In the genomic region with DNA sequence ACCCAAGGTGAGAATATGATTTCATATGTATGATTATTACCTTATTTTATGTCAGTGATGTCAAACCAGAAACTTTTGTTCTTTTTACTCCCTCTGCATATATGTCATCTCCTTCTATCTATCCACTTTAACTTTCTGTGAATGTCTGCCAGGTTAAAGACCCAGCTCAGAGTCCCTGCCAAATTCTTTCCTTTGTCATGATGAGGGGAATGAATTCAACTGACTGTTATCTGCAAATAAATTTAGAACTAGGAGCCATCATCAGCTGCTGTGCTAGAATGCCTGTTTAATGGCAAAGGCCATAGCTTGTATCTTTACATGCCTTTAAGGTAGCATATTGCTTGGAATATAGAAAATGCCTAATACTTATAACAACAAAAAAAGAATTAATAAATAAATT, we compare ENCODE assay signal across 25 cellular contexts.
"Had no signal": no experiment of that assay in that cellular context is flagged by ENCODE, and none has a peak within 500 bp of the region (broad histone marks: within the 10 kb centered on the region; RNA-seq: fewer than 3 reads in every experiment).

No MANE protein-coding gene starts in this region.

- H3K4me2 ChIP-seq: hepatocyte had no signal

- H3K9me3 Mint-ChIP-seq: nephron progenitor cell had no signal

- H3K27ac ChIP-seq: colonic mucosa, esophagus muscularis mucosa, foreskin keratinocyte, gastroesophageal sphincter, heart left ventricle, hepatocyte, psoas muscle, sigmoid colon, stomach, thyroid gland had no signal

- DNase-seq: colonic mucosa; effector CD8-positive, alpha-beta T cell; foreskin keratinocyte; heart left ventricle; kidney; mesenchymal stem cell; midbrain; naive thymus-derived CD8-positive, alpha-beta T cell; nephron progenitor cell; nucleus accumbens; psoas muscle; right cardiac atrium; sigmoid colon; stimulated activated CD4-positive, alpha-beta T cell treated with anti-CD3 and anti-CD28 coated beads, Interleukin-2, amount 100 ng/mL, for 24 hours; stimulated activated CD4-positive, alpha-beta T cell treated with anti-CD3 and anti-CD28 coated beads, Interleukin-4, amount 100 ng/mL, for 24 hours; stimulated activated naive CD4-positive, alpha-beta T cell treated with Interleukin-2 at 50 U/mL for 16 hours; stomach; thyroid gland; trophoblast cell had no signal

- H3K4me1 Mint-ChIP-seq: naive thymus-derived CD8-positive, alpha-beta T cell; nephron progenitor cell; stimulated activated effector memory CD8-positive, alpha-beta T cell treated with anti-CD3 and anti-CD28 coated beads, Interleukin-12 subunit alpha, Interleukin-12 subunit beta, amount 100 ng/mL, for 72 hours had no signal

- H3K27me3 Mint-ChIP-seq: dendritic cell treated with granulocyte-macrophage colony-stimulating factor and Interleukin-4, amounts not matched to agents 40 ng/mL and 50 ng/mL, for 4 days; naive thymus-derived CD8-positive, alpha-beta T cell had no signal

- H3K27me3 ChIP-seq: colonic mucosa, esophagus muscularis mucosa, foreskin keratinocyte, gastroesophageal sphincter, heart left ventricle, hepatocyte, sigmoid colon, stomach, thyroid gland had no signal

- H3K36me3 Mint-ChIP-seq: stimulated activated effector memory CD8-positive, alpha-beta T cell treated with anti-CD3 and anti-CD28 coated beads, Interleukin-12 subunit alpha, Interleukin-12 subunit beta, amount 100 ng/mL, for 72 hours had no signal

- H3K4me3 Mint-ChIP-seq: dendritic cell treated with granulocyte-macrophage colony-stimulating factor and Interleukin-4, amounts not matched to agents 40 ng/mL and 50 ng/mL, for 4 days; naive thymus-derived CD8-positive, alpha-beta T cell; nephron progenitor cell; stimulated activated effector memory CD8-positive, alpha-beta T cell treated with anti-CD3 and anti-CD28 coated beads, Interleukin-12 subunit alpha, Interleukin-12 subunit beta, amount 100 ng/mL, for 72 hours had no signal

- H3K79me2 ChIP-seq: hepatocyte had no signal

- H2AFZ ChIP-seq: hepatocyte had no signal

- H3K27ac Mint-ChIP-seq: dendritic cell treated with granulocyte-macrophage colony-stimulating factor and Interleukin-4, amounts not matched to agents 40 ng/mL and 50 ng/mL, for 4 days; naive thymus-derived CD8-positive, alpha-beta T cell; nephron progenitor cell; stimulated activated effector memory CD8-positive, alpha-beta T cell treated with anti-CD3 and anti-CD28 coated beads, Interleukin-12 subunit alpha, Interleukin-12 subunit beta, amount 100 ng/mL, for 72 hours had no signal

- ATAC-seq: foreskin keratinocyte; gastroesophageal sphincter; heart left ventricle; left lobe of liver; naive thymus-derived CD8-positive, alpha-beta T cell; psoas muscle; right cardiac atrium; stimulated activated effector memory CD8-positive, alpha-beta T cell treated with anti-CD3 and anti-CD28 coated beads, Interleukin-12 subunit alpha, Interleukin-12 subunit beta, amount 100 ng/mL, for 72 hours had no signal

- H3K4me1 ChIP-seq: colonic mucosa, esophagus muscularis mucosa, foreskin keratinocyte, gastroesophageal sphincter, heart left ventricle, psoas muscle, sigmoid colon, stomach, thyroid gland had no signal

- H3K9me3 ChIP-seq: colonic mucosa, psoas muscle, sigmoid colon, thyroid gland had no signal
